ENCODE assay signal across 24 cellular contexts in genomic region chr4:3677671-3678070, GRCh38.
A peak's percentile ranks its signal among the peaks of the same experiment; 100 is the strongest.
DNase-seq lines count a peak whose midpoint lies in the region; ATAC-seq and TF ChIP-seq lines count a peak whose summit lies in the region.
"Had no signal": no experiment of that assay in that cellular context is flagged by ENCODE, and none has a peak within 500 bp of the region (broad histone marks: within the 10 kb centered on the region; RNA-seq: fewer than 3 reads in every experiment).

No MANE protein-coding gene starts in this region.

- WGBS in neuronal stem cell (ENCODE audit: extremely low coverage in 2 of 2, insufficient read length in 2 of 2, insufficient replicate concordance in 1 of 2), 2 donors = no CpG with 5 or more reads among the region's 8 CpGs

- no peak overlapping the region for H2BK15ac ChIP-seq in neuronal stem cell (ENCODE audit: low read length)

- H4K8ac ChIP-seq in neuronal stem cell (ENCODE audit: low read depth, low read length) = peak overlapping the region; percentile 6

- H2BK5ac ChIP-seq in neuronal stem cell (ENCODE audit: low read length) = no peak overlapping the region

- H2BK12ac ChIP-seq in neuronal stem cell (ENCODE audit: low read length) = peak overlapping the region; percentile 4

- H3K79me1 ChIP-seq in neuronal stem cell (ENCODE audit: low read depth, low read length) = no peaks in the 10 kb centered on the region

- no peak for TF ChIP-seq CTCF in CD14-positive monocyte (IDR thresholded peaks at IDR 0.05)

- H3K27me3 Mint-ChIP-seq in CD14-positive monocyte (ENCODE audit: low read depth in 3 of 3) (peaks cover 3 to 18% (median 11%) of the 10 kb centered on the region in 3 donors), immature natural killer cell (ENCODE audit: low read depth in 3 of 3) (peaks cover 0 to 16% (median 4%) of the 10 kb centered on the region in 3 donors)

- H3K4me3 ChIP-seq in neuronal stem cell (ENCODE audit: low read length in 2 of 2) = no peak overlapping the region
- H3K4me3 ChIP-seq: thoracic aorta had no signal

- no peak overlapping the region for H3K4me3 Mint-ChIP-seq in CD14-positive monocyte
- no peak overlapping the region for H3K4me3 Mint-ChIP-seq in immature natural killer cell
- H3K4me3 Mint-ChIP-seq: activated naive CD4-positive, alpha-beta T cell treated with anti-CD3 and anti-CD28 coated beads for 36 hours; activated T-cell treated with anti-CD3 and anti-CD28 coated beads, Interleukin-2, amount 50 U/mL, for 4 hours; IgD-negative memory B cell; naive thymus-derived CD8-positive, alpha-beta T cell; stimulated activated effector memory CD8-positive, alpha-beta T cell treated with anti-CD3 and anti-CD28 coated beads, Interleukin-12 subunit alpha, Interleukin-12 subunit beta, amount 100 ng/mL, for 72 hours had no signal

- H3K9me3 ChIP-seq in neuronal stem cell (replicated peaks in 1 of 2; ENCODE audit: control insufficient read depth in 2 of 2, insufficient read depth in 1 of 2, low read depth in 1 of 2, low read length in 2 of 2) = no peaks in the 10 kb centered on the region
- H3K9me3 ChIP-seq: thoracic aorta had no signal

- H3K4me1 Mint-ChIP-seq in CD14-positive monocyte = peaks cover 4% of the 10 kb centered on the region
- no peaks in the 10 kb centered on the region for H3K4me1 Mint-ChIP-seq in immature natural killer cell
- H3K4me1 Mint-ChIP-seq: naive thymus-derived CD8-positive, alpha-beta T cell; stimulated activated effector memory CD8-positive, alpha-beta T cell treated with anti-CD3 and anti-CD28 coated beads, Interleukin-12 subunit alpha, Interleukin-12 subunit beta, amount 100 ng/mL, for 72 hours had no signal

- H3K18ac ChIP-seq in neuronal stem cell (ENCODE audit: low read length) = peak overlapping the region; percentile 74

- H3K9me3 Mint-ChIP-seq in CD14-positive monocyte = peaks cover 4 to 13% (median 7%) of the 10 kb centered on the region in 7 donors
- no peaks in the 10 kb centered on the region for H3K9me3 Mint-ChIP-seq in immature natural killer cell
- H3K9me3 Mint-ChIP-seq: activated naive CD4-positive, alpha-beta T cell treated with anti-CD3 and anti-CD28 coated beads for 36 hours; activated T-cell treated with anti-CD3 and anti-CD28 coated beads, Interleukin-2, amount 50 U/mL, for 4 hours; stimulated activated effector memory CD8-positive, alpha-beta T cell treated with anti-CD3 and anti-CD28 coated beads, Interleukin-12 subunit alpha, Interleukin-12 subunit beta, amount 100 ng/mL, for 72 hours had no signal

- DNase-seq in CD14-positive monocyte (ENCODE audit: low spot score) = peak; percentile 34
- DNase-seq in Kasumi-1 (lab: John Stamatoyannopoulos, UW) = peak; percentile 8 to 18
- DNase-seq in SKM-1 treated with dmso at 0.1 percent for 144 hours (lab: John Stamatoyannopoulos, UW; ENCODE audit: unreplicated experiment) = peak; percentile 76
- no peak for DNase-seq in neuronal stem cell (ENCODE audit: low spot score)
- DNase-seq in immature natural killer cell = no peak
- DNase-seq in NCI-H226 = no peak
- DNase-seq: activated CD4-positive, alpha-beta T cell treated with anti-CD3 and anti-CD28 coated beads for 1 hour; activated CD8-positive, alpha-beta memory T cell treated with anti-CD3 and anti-CD28 coated beads for 24 hours; activated naive CD4-positive, alpha-beta T cell treated with anti-CD3 and anti-CD28 coated beads for 36 hours; activated T-cell treated with anti-CD3 and anti-CD28 coated beads, Interleukin-2, amount 50 U/mL, for 4 hours; foreskin keratinocyte; hypothalamus; kidney glomerular epithelial cell; mesenchymal stem cell; MM.1S; NCI-H187; NCI-H748 treated with DMSO at 0.1 percent for 48 hours had no signal

- peaks cover 0 to 10% (median 0%) of the 10 kb centered on the region in 3 experiments for H3K27me3 ChIP-seq in neuronal stem cell (ENCODE audit: control insufficient read depth in 3 of 3, insufficient read depth in 3 of 3, low read depth in 1 of 3, low read length in 3 of 3)
- H3K27me3 ChIP-seq: foreskin keratinocyte had no signal

- peak overlapping the region; percentile 49 for H3K14ac ChIP-seq in neuronal stem cell (ENCODE audit: low read length)

- no peak for ATAC-seq in GM21528 (IDR thresholded peaks at IDR 0.05; ENCODE audit: low FRiP score, unreplicated experiment)
- ATAC-seq: activated T-cell treated with anti-CD3 and anti-CD28 coated beads, Interleukin-2, amount 50 U/mL, for 4 hours; foreskin keratinocyte; naive thymus-derived CD8-positive, alpha-beta T cell; sciatic nerve; stimulated activated effector memory CD8-positive, alpha-beta T cell treated with anti-CD3 and anti-CD28 coated beads, Interleukin-12 subunit alpha, Interleukin-12 subunit beta, amount 100 ng/mL, for 72 hours had no signal

- H4K91ac ChIP-seq in neuronal stem cell (ENCODE audit: low read depth, low read length, poor library complexity) = no peak overlapping the region

- no peak overlapping the region for H3K23ac ChIP-seq in neuronal stem cell (ENCODE audit: low read depth, low read length, poor library complexity)

- peak overlapping the region; percentile 39 for H3K9ac ChIP-seq in neuronal stem cell (ENCODE audit: low read depth, low read length, poor library complexity)
- H3K9ac ChIP-seq: parathyroid adenoma had no signal

- no peaks in the 10 kb centered on the region for H3K36me3 Mint-ChIP-seq in CD14-positive monocyte
- no peaks in the 10 kb centered on the region for H3K36me3 Mint-ChIP-seq in immature natural killer cell
- H3K36me3 Mint-ChIP-seq: IgD-negative memory B cell; naive thymus-derived CD8-positive, alpha-beta T cell; stimulated activated effector memory CD8-positive, alpha-beta T cell treated with anti-CD3 and anti-CD28 coated beads, Interleukin-12 subunit alpha, Interleukin-12 subunit beta, amount 100 ng/mL, for 72 hours had no signal

- H3K27ac ChIP-seq in neuronal stem cell (replicated peaks; ENCODE audit: low read length) = no peak overlapping the region
- H3K27ac ChIP-seq: foreskin keratinocyte, parathyroid adenoma, thoracic aorta had no signal

- no peak overlapping the region for H3K4ac ChIP-seq in neuronal stem cell (ENCODE audit: low read length)

- no peak overlapping the region for H2BK120ac ChIP-seq in neuronal stem cell (ENCODE audit: low read depth, low read length)

- H3K4me2 ChIP-seq in neuronal stem cell (ENCODE audit: insufficient read depth, low read length, poor library complexity, severe bottlenecking) = no peak overlapping the region

- H3K27ac Mint-ChIP-seq in CD14-positive monocyte = no peak overlapping the region
- H3K27ac Mint-ChIP-seq in immature natural killer cell = no peak overlapping the region
- H3K27ac Mint-ChIP-seq: activated naive CD4-positive, alpha-beta T cell treated with anti-CD3 and anti-CD28 coated beads for 36 hours; IgD-negative memory B cell; naive thymus-derived CD8-positive, alpha-beta T cell; stimulated activated effector memory CD8-positive, alpha-beta T cell treated with anti-CD3 and anti-CD28 coated beads, Interleukin-12 subunit alpha, Interleukin-12 subunit beta, amount 100 ng/mL, for 72 hours had no signal

- peaks cover 0 to 15% of the 10 kb centered on the region in 2 donors for H3K4me1 ChIP-seq in neuronal stem cell (ENCODE audit: control insufficient read depth in 2 of 2, insufficient read depth in 1 of 2, low read depth in 1 of 2, low read length in 2 of 2)
- H3K4me1 ChIP-seq: foreskin keratinocyte, parathyroid adenoma had no signal

- H2AK5ac ChIP-seq in neuronal stem cell (ENCODE audit: low read depth, low read length) = no peak overlapping the region

- no peaks in the 10 kb centered on the region for H3K36me3 ChIP-seq in neuronal stem cell (replicated peaks in 1 of 2; ENCODE audit: control insufficient read depth in 2 of 2, insufficient read depth in 2 of 2, low read length in 2 of 2)
- H3K36me3 ChIP-seq: thoracic aorta had no signal

- H2AFZ ChIP-seq in neuronal stem cell (ENCODE audit: low read length) = no peak overlapping the region
- H2AFZ ChIP-seq: parathyroid adenoma had no signal

- intact Hi-C loops in CD14-positive monocyte (cut with micrococcal nuclease) = no loop called here

Comparison
In these comparisons a context has a peak if more than half of its experiments do, and no peak if none do; other contexts are left out.
1. DNase-seq: peak in CD14-positive monocyte (single experiment), Kasumi-1 (2 of 2) and SKM-1 treated with dmso at 0.1 percent for 144 hours (single experiment); none in neuronal stem cell (single experiment), immature natural killer cell (0 of 3) and NCI-H226 (single experiment).